8 cellular contexts compared by ENCODE assay signal in the genomic region with DNA sequence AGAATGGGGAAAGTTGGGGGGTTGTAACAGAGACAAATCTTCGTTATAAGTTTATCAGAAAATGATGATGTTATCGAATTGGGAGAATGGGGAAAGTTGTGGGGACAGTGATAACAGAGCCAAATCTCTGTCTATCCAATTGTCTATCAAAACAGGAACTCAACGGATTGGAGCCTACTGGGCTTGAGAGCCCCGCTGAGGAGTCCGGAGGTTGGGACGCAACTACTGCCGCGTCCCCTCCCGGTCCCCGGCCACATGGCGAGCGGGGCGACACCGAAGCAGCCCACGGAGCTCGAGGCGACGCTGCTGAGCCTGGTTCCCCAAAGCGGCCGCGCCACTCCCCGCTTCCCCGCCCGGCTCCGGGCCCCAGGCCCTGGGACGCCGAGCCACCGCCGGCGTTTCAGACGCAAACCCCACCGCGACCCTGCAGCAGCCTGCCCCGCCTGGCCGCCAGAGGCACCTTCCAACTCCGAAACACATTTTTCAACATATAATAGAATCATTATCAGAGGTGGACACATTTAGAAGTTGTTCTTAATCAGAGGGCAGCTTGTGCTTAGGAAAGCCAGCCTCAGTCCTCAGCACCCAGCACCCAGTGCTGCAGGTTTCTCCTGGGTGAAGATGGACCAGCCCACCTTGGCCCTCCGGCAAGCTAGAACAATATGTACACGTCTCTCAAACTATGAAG. TPM values are rescaled to one million over a fixed set of nuclear protein-coding genes. Genes with fewer than 3 reads are reported as not detected.
DNase-seq lines count a peak whose midpoint lies in the region; ATAC-seq and TF ChIP-seq lines count a peak whose summit lies in the region.

No MANE protein-coding gene starts in this region.

- H3K4me3 Mint-ChIP-seq in chondrocyte (ENCODE audit: unreplicated experiment): peak overlapping the region; percentile 60

- no peaks in the 10 kb centered on the region for H3K9me3 ChIP-seq in lower lobe of right lung

- H3K27me3 Mint-ChIP-seq in chondrocyte (ENCODE audit: low read depth): no peaks in the 10 kb centered on the region

- H3K27ac ChIP-seq in HL-60 (replicated peaks): no peak overlapping the region
- H3K27ac ChIP-seq in lower lobe of right lung: peak overlapping the region; percentile 87

- no peak for TF ChIP-seq CTCF in HL-60 (IDR thresholded peaks at IDR 0.05; ENCODE audit: insufficient read depth, low read length)
- TF ChIP-seq CTCF in chondrocyte (IDR thresholded peaks at IDR 0.05): peak; percentile 54
- no peak for TF ChIP-seq CTCF in lower lobe of right lung (IDR thresholded peaks at IDR 0.05)

- H3K9me3 Mint-ChIP-seq in chondrocyte (ENCODE audit: low read depth): no peaks in the 10 kb centered on the region

- intact Hi-C loops in lower lobe of right lung (cut with DNase I): no loop called here

- H3K4me3 ChIP-seq in HL-60 (replicated peaks; ENCODE audit: insufficient read depth, low read length) (peak overlapping the region; percentile 20), lower lobe of right lung (peak overlapping the region; percentile 47)

- H3K4me1 Mint-ChIP-seq in chondrocyte (ENCODE audit: low read depth): peaks cover 14% of the 10 kb centered on the region

- H3K27me3 ChIP-seq in HL-60 (ENCODE audit: insufficient read depth, poor library complexity, severe bottlenecking): no peaks in the 10 kb centered on the region
- H3K27me3 ChIP-seq in lower lobe of right lung (ENCODE audit: low read depth): no peaks in the 10 kb centered on the region

- H3K27ac Mint-ChIP-seq in chondrocyte (ENCODE audit: unreplicated experiment): peak overlapping the region; percentile 52

- ATAC-seq in lower lobe of right lung (peak; percentile 68 to 74), HG03097 (IDR thresholded peaks at IDR 0.05; ENCODE audit: low FRiP score, unreplicated experiment) (no peak), GM21367 (IDR thresholded peaks at IDR 0.05; ENCODE audit: unreplicated experiment) (no peak)

- DNase-seq in DMS114 treated with DMSO at 0.1 percent for 48 hours (lab: John Stamatoyannopoulos, UW; ENCODE audit: unreplicated experiment) (peak; percentile 15), HL-60 (ENCODE audit: low read depth in 1 of 2, low spot score in 1 of 2) (peak in 1 of 2 experiments; percentile 3), chondrocyte (ENCODE audit: low spot score) (no peak), lower lobe of right lung (peak; percentile 57), LoVo (ENCODE audit: low spot score) (no peak), NCI-H446 treated with DMSO at 0.1 percent for 48 hours (lab: John Stamatoyannopoulos, UW) (no peak)

- H3K4me1 ChIP-seq in lower lobe of right lung: peaks cover 16% of the 10 kb centered on the region

- H3K36me3 Mint-ChIP-seq in chondrocyte (ENCODE audit: low read depth): no peaks in the 10 kb centered on the region

- no peaks in the 10 kb centered on the region for H3K36me3 ChIP-seq in lower lobe of right lung

RNA-seq across cellular contexts. Expression of a gene that starts 13.8 kb away (rescaled TPM):
- total RNA-seq in chondrocyte (29.2 to 37.4 TPM (median 35.2 TPM) in 3 replicates), lower lobe of right lung (48.0 TPM)

RNA-seq across cellular contexts. Expression of a gene that starts 43.4 kb away (rescaled TPM):
- total RNA-seq in chondrocyte: 14.9 to 24.3 TPM (median 15.2 TPM) in 3 replicates
- 18.1 TPM for total RNA-seq in lower lobe of right lung

Comparison
In these comparisons a context has a peak if more than half of its experiments do, and no peak if none do; other contexts are left out.
1. DNase-seq: peak in DMS114 treated with DMSO at 0.1 percent for 48 hours (single experiment) and lower lobe of right lung (single experiment); none in chondrocyte (single experiment), LoVo (single experiment) and NCI-H446 treated with DMSO at 0.1 percent for 48 hours (single experiment).
2. ATAC-seq: peak in lower lobe of right lung (2 of 2); none in HG03097 (single experiment) and GM21367 (single experiment).